In the genomic region with DNA sequence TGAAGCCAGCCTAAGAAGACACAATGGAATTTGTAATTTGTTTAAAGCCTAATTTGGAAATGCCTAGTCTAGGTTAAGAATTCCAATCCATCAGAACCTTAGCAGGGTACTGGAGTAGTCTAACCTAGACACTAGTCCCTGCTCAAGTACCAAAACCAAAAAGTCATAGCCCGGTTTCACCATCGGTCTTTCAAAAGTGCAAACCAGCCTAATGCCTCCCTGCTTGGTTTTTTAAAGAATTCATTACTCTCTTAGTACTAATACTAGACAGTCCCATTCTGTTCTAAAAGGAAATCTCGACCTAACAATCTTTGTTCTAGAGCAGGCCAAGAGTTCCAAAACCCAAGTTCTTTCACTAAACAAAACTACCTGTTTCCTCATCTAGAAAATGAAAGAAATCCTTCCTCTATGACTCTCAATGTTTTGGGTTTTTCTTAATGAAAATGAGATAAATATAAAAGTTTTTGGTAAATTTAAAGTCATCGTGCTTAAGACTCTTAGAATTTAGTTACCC, we compare ENCODE assay signal across 8 cellular contexts. TPM values are rescaled to one million over a fixed set of nuclear protein-coding genes. Genes with fewer than 3 reads are reported as not detected.
DNase-seq lines count a peak whose midpoint lies in the region; ATAC-seq and TF ChIP-seq lines count a peak whose summit lies in the region.

No MANE protein-coding gene starts in this region.

- POLR2A ChIA-PET in AG04450 (lab: Yijun Ruan, JAX) (no interaction called here), MCF 10A (lab: Yijun Ruan, JAX) (interaction anchor here (1.0 to 3.6 kb wide), 4 partner anchors 13 to 107 kb away, joined by 3 to 30 read pairs (median 6); no protein-coding TSS in a partner anchor)

- ATAC-seq in upper lobe of left lung (ENCODE audit: low FRiP score in 2 of 2), result no peak

- WGBS in HUES64, result 63% methylated on average over 3 of the region's 4 CpGs
- 63% methylated on average over 4 of the region's 4 CpGs for WGBS in testis, 2 donors
- 64% methylated on average over 4 of the region's 4 CpGs for WGBS in upper lobe of left lung, 2 donors

- H3K4me3 ChIP-seq in AG04450 (ENCODE audit: low read depth, low read length), result peak overlapping the region; percentile 65
- H3K4me3 ChIP-seq in HUES64 (ENCODE audit: low read length), result peak overlapping the region; percentile 98
- peak overlapping the region in 1 of 2 donors; percentile 88 for H3K4me3 ChIP-seq in muscle layer of colon (ENCODE audit: low read depth in 1 of 2, low read length in 2 of 2)
- no peak overlapping the region for H3K4me3 ChIP-seq in testis
- peak overlapping the region in 2 of 4 donors; percentile 60 to 69 for H3K4me3 ChIP-seq in upper lobe of left lung

- peaks cover 11% of the 10 kb centered on the region; the same call in 1 of the 2 replicates for H3K4me1 ChIP-seq in HUES64 (ENCODE audit: insufficient read depth, low read length)
- peaks cover 33% of the 10 kb centered on the region for H3K4me1 ChIP-seq in muscle layer of colon (ENCODE audit: insufficient read depth, low read length)
- H3K4me1 ChIP-seq in testis, result peaks cover 16% of the 10 kb centered on the region
- H3K4me1 ChIP-seq in upper lobe of left lung, result peaks cover 34 to 59% (median 36%) of the 10 kb centered on the region in 4 donors

- H3K4me1 Mint-ChIP-seq in MCF 10A (ENCODE audit: insufficient read depth, unreplicated experiment), result peaks cover 12% of the 10 kb centered on the region

- no peak for TF ChIP-seq EP300 in upper lobe of left lung (IDR thresholded peaks at IDR 0.05)

- CTCF ChIA-PET in AG04450 (lab: Charles Lee), result interaction anchor here (1.1 kb wide), 1 partner anchor 41 kb away, joined by 3 read pairs; no protein-coding TSS in a partner anchor
- CTCF ChIA-PET in MCF 10A (lab: Yijun Ruan, JAX), result no interaction called here

- intact Hi-C loops in MCF 10A (cut with micrococcal nuclease), result no loop called here
- intact Hi-C loops in testis (cut with DNase I; ENCODE audit: low total_unique reads), result no loop called here

- H3K27me3 ChIP-seq in AG04450 (ENCODE audit: control insufficient read depth, insufficient read depth, low read length) (no peaks in the 10 kb centered on the region), HUES64 (ENCODE audit: insufficient read depth, low read length) (no peaks in the 10 kb centered on the region), muscle layer of colon (ENCODE audit: control insufficient read depth in 1 of 2, insufficient read depth in 2 of 2, low read length in 2 of 2) (no peaks in the 10 kb centered on the region), testis (no peaks in the 10 kb centered on the region), upper lobe of left lung (no peaks in the 10 kb centered on the region)

- BruUV-seq in MCF 10A (replicated peaks; lab: Mats Ljungman, UMichigan), result no TSS peak

- peak overlapping the region; percentile 94 for H3K4me3 Mint-ChIP-seq in MCF 10A (ENCODE audit: unreplicated experiment)

- DNase-seq in AG04450 (ENCODE audit: low read depth, low spot score) (no peak), MCF 10A (ENCODE audit: unreplicated experiment) (peak; percentile 8), testis (no peak), upper lobe of left lung (no peak), NCI-H345 treated with DMSO at 0.1 percent for 48 hours (lab: John Stamatoyannopoulos, UW; ENCODE audit: unreplicated experiment) (no peak), NCI-H1436 (lab: John Stamatoyannopoulos, UW) (no peak)

- TF ChIP-seq CTCF in AG04450 (IDR thresholded peaks at IDR 0.05; ENCODE audit: low read depth, low read length), result no peak
- TF ChIP-seq CTCF in MCF 10A (IDR thresholded peaks at IDR 0.05; ENCODE audit: unreplicated experiment), result no peak
- no peak for TF ChIP-seq CTCF in testis (IDR thresholded peaks at IDR 0.05)
- no peak for TF ChIP-seq CTCF in upper lobe of left lung (IDR thresholded peaks at IDR 0.05)

- H3K36me3 Mint-ChIP-seq in MCF 10A (ENCODE audit: insufficient read depth, unreplicated experiment), result peaks cover 30% of the 10 kb centered on the region

- H3K27ac ChIP-seq in AG04450 (ENCODE audit: low read depth, low read length) (no peak overlapping the region), HUES64 (ENCODE audit: low read depth, low read length) (peak overlapping the region; percentile 53; the same call in 1 of the 2 replicates), muscle layer of colon (ENCODE audit: low read depth, low read length) (peak overlapping the region; percentile 39), testis (peak overlapping the region in 1 of 2 donors; percentile 94), upper lobe of left lung (peak overlapping the region in 2 of 4 donors; percentile 94 to 96)

- TF ChIP-seq POLR2A in testis (IDR thresholded peaks at IDR 0.05), result no peak
- no peak for TF ChIP-seq POLR2A in upper lobe of left lung (IDR thresholded peaks at IDR 0.05)

- no peaks in the 10 kb centered on the region for H3K27me3 Mint-ChIP-seq in MCF 10A (ENCODE audit: insufficient read depth, unreplicated experiment)

- H3K36me3 ChIP-seq in HUES64 (ENCODE audit: insufficient read depth, low read length), result peaks cover 20% of the 10 kb centered on the region
- peaks cover 12% of the 10 kb centered on the region for H3K36me3 ChIP-seq in muscle layer of colon (ENCODE audit: insufficient read depth, low read length)
- H3K36me3 ChIP-seq in testis (ENCODE audit: low read depth, missing control alignments), result no peaks in the 10 kb centered on the region
- peaks cover 0 to 16% (median 12%) of the 10 kb centered on the region in 4 donors for H3K36me3 ChIP-seq in upper lobe of left lung

- no peaks in the 10 kb centered on the region for H3K9me3 Mint-ChIP-seq in MCF 10A (ENCODE audit: unreplicated experiment)

- H3K27ac Mint-ChIP-seq in MCF 10A (ENCODE audit: low read depth, unreplicated experiment), result peak overlapping the region; percentile 100

- H3K9ac ChIP-seq in HUES64 (ENCODE audit: low read depth, low read length), result peak overlapping the region; percentile 100
- no peak overlapping the region for H3K9ac ChIP-seq in muscle layer of colon (ENCODE audit: low read length)

- H3K9me3 ChIP-seq in AG04450 (ENCODE audit: control insufficient read depth, insufficient read depth, low read length), result no peaks in the 10 kb centered on the region
- H3K9me3 ChIP-seq in HUES64 (ENCODE audit: insufficient read depth, low read depth, low read length), result no peaks in the 10 kb centered on the region
- no peaks in the 10 kb centered on the region for H3K9me3 ChIP-seq in muscle layer of colon (ENCODE audit: low read length)
- H3K9me3 ChIP-seq in testis, result no peaks in the 10 kb centered on the region
- no peaks in the 10 kb centered on the region for H3K9me3 ChIP-seq in upper lobe of left lung

RNA-seq across cellular contexts. Expression of a gene that starts 2.6 kb away (rescaled TPM):
- polyA plus RNA-seq in AG04450 (2011; rRNA removed) (71.3 and 73.0 TPM in 2 replicates), testis (ENCODE audit: insufficient read depth, low read depth, low replicate concordance) (41.3 TPM)
- polyA minus RNA-seq in AG04450 (2011; rRNA and poly(A)+ RNA removed), result 284 and 379 TPM in 2 replicates
- 55.7 TPM for polyA plus RNA-seq in HUES64 (2013, experiment 1 of 2)
- 62.9 TPM for polyA plus RNA-seq in HUES64 (2013, experiment 2 of 2)
- total RNA-seq in MCF 10A (2022) (107 and 110 TPM in 2 replicates), testis (10 to 100 TPM; 70.5 to 89.0 TPM), upper lobe of left lung (100 to 1,000 TPM in 3 of 6 donors, 10 to 100 TPM in 3; 85.7 to 124 (median 99.8) TPM)

Comparison
In these comparisons a context has a peak if more than half of its experiments do, and no peak if none do; other contexts are left out.
1. H3K4me3 ChIP-seq: peak in AG04450 (single experiment) and HUES64 (single experiment); none in testis (0 of 2).